Comparison of ENCODE assay signal across 1 cellular context in genomic region chr19:3334749-3335430, GRCh38.
TF ChIP-seq lines count a peak whose summit lies in the region.

No MANE protein-coding gene starts in this region.

TF ChIP-seq in K562, 482 proteins besides CTCF, POLR2A, EP300 and RAD21:
- TF ChIP-seq ZKSCAN1 (IDR thresholded peaks at IDR 0.05; ENCODE audit: low read depth, low read length): peak; percentile 77
